In genomic region chr4:174928174-174928573, GRCh38 we compare ENCODE assay signal across 17 cellular contexts. TPM values are rescaled to one million over a fixed set of nuclear protein-coding genes. Genes with fewer than 3 reads are reported as not detected.
DNase-seq lines count a peak whose midpoint lies in the region; ATAC-seq, FAIRE-seq and TF ChIP-seq lines count a peak whose summit lies in the region.
"Had no signal": no experiment of that assay in that cellular context is flagged by ENCODE, and none has a peak within 500 bp of the region (broad histone marks: within the 10 kb centered on the region; RNA-seq: fewer than 3 reads in every experiment).

No MANE protein-coding gene starts in this region.

- ATAC-seq in GM21367 (IDR thresholded peaks at IDR 0.05; ENCODE audit: unreplicated experiment): peak; percentile 65
- peak; percentile 65 for ATAC-seq in HG03095 (IDR thresholded peaks at IDR 0.05; ENCODE audit: unreplicated experiment)

- TF ChIP-seq CTCF in GM13977 (IDR thresholded peaks at IDR 0.05; ENCODE audit: extremely low read depth, insufficient read depth, missing control alignments): no peak

- in situ Hi-C loops in GM13977 (cut with MboI; ENCODE audit: low pct_unique_long_range_greater_than_20kb, low sequenced_read_pairs, unreplicated experiment): no loop called here

- no peak overlapping the region for H3K4me3 Mint-ChIP-seq in activated T-helper 2 cell treated with anti-CD3 and anti-CD28 coated beads, Interferon-gamma antibody, Interleukin-2, Interleukin-4, amounts not matched to agents 10 μg/mL and 5 μg/mL and 100 μg/mL, durations not matched to agents 14 hours and 24 hours and 36 hours (ENCODE audit: low read depth)
- H3K4me3 Mint-ChIP-seq: activated CD4-positive, alpha-beta T cell treated with anti-CD3 and anti-CD28 coated beads, Interleukin-2, amount 10 ng/mL, durations not matched to agents 24 days and 14 days; stimulated activated naive CD8-positive, alpha-beta T cell treated with anti-CD3 and anti-CD28 coated beads, Interleukin-15, Interleukin-2, amounts not matched to agents 100 ng/mL and 50 ng/mL, for 24 hours had no signal

- no peak for DNase-seq in GM12892 (ENCODE audit: insufficient read length)
- DNase-seq in RPMI8226: peak; percentile 75
- no peak for DNase-seq in HUDEP-2 (lab: John Stamatoyannopoulos, UW; ENCODE audit: unreplicated experiment in 76 of 76)
- no peak for DNase-seq in activated T-helper 2 cell treated with anti-CD3 and anti-CD28 coated beads, Interferon-gamma antibody, Interleukin-2, Interleukin-4, amounts not matched to agents 10 μg/mL and 5 μg/mL and 100 μg/mL, durations not matched to agents 14 hours and 24 hours and 36 hours (ENCODE audit: low spot score)
- no peak for DNase-seq in GM13977 (ENCODE audit: low spot score)
- DNase-seq in glomerular visceral epithelial cell (ENCODE audit: extremely low spot score): no peak
- DNase-seq: activated CD4-positive, alpha-beta T cell treated with anti-CD3 and anti-CD28 coated beads, Interleukin-2, amount 10 ng/mL, durations not matched to agents 24 days and 14 days; activated gamma-delta T cell; DMS53; kidney; NCI-H774; stimulated activated CD4-positive, alpha-beta T cell treated with anti-CD3 and anti-CD28 coated beads, Interleukin-2, amount 100 ng/mL, for 48 hours had no signal

- no peaks in the 10 kb centered on the region for H3K27me3 Mint-ChIP-seq in activated T-helper 2 cell treated with anti-CD3 and anti-CD28 coated beads, Interferon-gamma antibody, Interleukin-2, Interleukin-4, amounts not matched to agents 10 μg/mL and 5 μg/mL and 100 μg/mL, durations not matched to agents 14 hours and 24 hours and 36 hours (ENCODE audit: low read depth)
- H3K27me3 Mint-ChIP-seq: activated CD4-positive, alpha-beta T cell treated with anti-CD3 and anti-CD28 coated beads, Interleukin-2, amount 10 ng/mL, durations not matched to agents 24 days and 14 days; stimulated activated naive CD8-positive, alpha-beta T cell treated with anti-CD3 and anti-CD28 coated beads, Interleukin-15, Interleukin-2, amounts not matched to agents 100 ng/mL and 50 ng/mL, for 24 hours had no signal

- H3K4me1 Mint-ChIP-seq in activated T-helper 2 cell treated with anti-CD3 and anti-CD28 coated beads, Interferon-gamma antibody, Interleukin-2, Interleukin-4, amounts not matched to agents 10 μg/mL and 5 μg/mL and 100 μg/mL, durations not matched to agents 14 hours and 24 hours and 36 hours (ENCODE audit: low read depth): no peaks in the 10 kb centered on the region
- H3K4me1 Mint-ChIP-seq: activated CD4-positive, alpha-beta T cell treated with anti-CD3 and anti-CD28 coated beads, Interleukin-2, amount 10 ng/mL, durations not matched to agents 24 days and 14 days had no signal

- intact Hi-C loops in activated T-helper 2 cell treated with anti-CD3 and anti-CD28 coated beads, Interferon-gamma antibody, Interleukin-2, Interleukin-4, amounts not matched to agents 10 μg/mL and 5 μg/mL and 100 μg/mL, durations not matched to agents 14 hours and 24 hours and 36 hours (cut with micrococcal nuclease): no loop called here

- no peaks in the 10 kb centered on the region for H3K36me3 Mint-ChIP-seq in activated T-helper 2 cell treated with anti-CD3 and anti-CD28 coated beads, Interferon-gamma antibody, Interleukin-2, Interleukin-4, amounts not matched to agents 10 μg/mL and 5 μg/mL and 100 μg/mL, durations not matched to agents 14 hours and 24 hours and 36 hours (ENCODE audit: low read depth)

- H3K27ac Mint-ChIP-seq in activated T-helper 2 cell treated with anti-CD3 and anti-CD28 coated beads, Interferon-gamma antibody, Interleukin-2, Interleukin-4, amounts not matched to agents 10 μg/mL and 5 μg/mL and 100 μg/mL, durations not matched to agents 14 hours and 24 hours and 36 hours: no peak overlapping the region
- H3K27ac Mint-ChIP-seq: activated CD4-positive, alpha-beta T cell treated with anti-CD3 and anti-CD28 coated beads, Interleukin-2, amount 10 ng/mL, durations not matched to agents 24 days and 14 days; stimulated activated naive CD8-positive, alpha-beta T cell treated with anti-CD3 and anti-CD28 coated beads, Interleukin-15, Interleukin-2, amounts not matched to agents 100 ng/mL and 50 ng/mL, for 24 hours had no signal

- H3K9me3 Mint-ChIP-seq in activated T-helper 2 cell treated with anti-CD3 and anti-CD28 coated beads, Interferon-gamma antibody, Interleukin-2, Interleukin-4, amounts not matched to agents 10 μg/mL and 5 μg/mL and 100 μg/mL, durations not matched to agents 14 hours and 24 hours and 36 hours: peaks cover 4% of the 10 kb centered on the region
- H3K9me3 Mint-ChIP-seq: activated CD4-positive, alpha-beta T cell treated with anti-CD3 and anti-CD28 coated beads, Interleukin-2, amount 10 ng/mL, durations not matched to agents 24 days and 14 days; stimulated activated naive CD8-positive, alpha-beta T cell treated with anti-CD3 and anti-CD28 coated beads, Interleukin-15, Interleukin-2, amounts not matched to agents 100 ng/mL and 50 ng/mL, for 24 hours had no signal

- TF ChIP-seq POLR2A in GM12892 (IDR thresholded peaks at IDR 0.05; ENCODE audit: low read depth, low read length): peak; percentile 34; the same call in 1 of the 2 replicates

- FAIRE-seq in GM12892 (lab: Jason Lieb, UNC): peak; percentile 80
- FAIRE-seq: kidney had no signal

RNA-seq across cellular contexts. Expression of gene ADAM29, which starts 10.0 kb away (rescaled TPM):
- not detected for polyA plus RNA-seq in GM12892 (2012; ENCODE audit: missing spikeins)
- total RNA-seq in activated T-helper 2 cell treated with anti-CD3 and anti-CD28 coated beads, Interferon-gamma antibody, Interleukin-2, Interleukin-4, amounts not matched to agents 10 μg/mL and 5 μg/mL and 100 μg/mL, durations not matched to agents 14 hours and 24 hours and 36 hours: not detected in 2 replicates
- total RNA-seq: activated CD4-positive, alpha-beta T cell treated with anti-CD3 and anti-CD28 coated beads, Interleukin-2, amount 10 ng/mL, durations not matched to agents 24 days and 14 days; HT1080; kidney; renal cortical epithelial cell had no signal
